12 cellular contexts compared by ENCODE assay signal in genomic region chr21:32310976-32311375, GRCh38. TPM values are rescaled to one million over a fixed set of nuclear protein-coding genes. Genes with fewer than 3 reads are reported as not detected.
DNase-seq lines count a peak whose midpoint lies in the region; ATAC-seq and TF ChIP-seq lines count a peak whose summit lies in the region.
"Not testable (repeated sequence)": the region's sequence is repeated elsewhere in the genome, so short reads cannot be mapped to it uniquely, and the experiment has no call there.
"Had no signal": no experiment of that assay in that cellular context is flagged by ENCODE, and none has a peak within 500 bp of the region (broad histone marks: within the 10 kb centered on the region; RNA-seq: fewer than 3 reads in every experiment).

No MANE protein-coding gene starts in this region.

- CTCF ChIA-PET in activated CD8-positive, alpha-beta memory T cell treated with anti-CD3 and anti-CD28 coated beads, Interleukin-2, amount 10 ng/mL, durations not matched to agents 7 days and 5 days (lab: Charles Lee); activated naive CD4-positive, alpha-beta T cell treated with anti-CD3 and anti-CD28 coated beads for 36 hours (lab: Charles Lee): not testable (repeated sequence)

- H3K9ac ChIP-seq in colonic mucosa (ENCODE audit: low read depth in 2 of 2, low read length in 2 of 2): not testable (repeated sequence)

- TF ChIP-seq CTCF in colonic mucosa (IDR thresholded peaks at IDR 0.05): not testable (repeated sequence)

- intact Hi-C loops in activated CD4-positive, alpha-beta T cell treated with anti-CD3 and anti-CD28 coated beads, Interleukin-2, amount 10 ng/mL, durations not matched to agents 24 days and 14 days (cut with micrococcal nuclease); activated naive CD4-positive, alpha-beta T cell treated with anti-CD3 and anti-CD28 coated beads for 36 hours (cut with micrococcal nuclease); colonic mucosa (cut with DNase I): not testable (repeated sequence)

- H3K4me3 ChIP-seq in colonic mucosa: not testable (repeated sequence)

- H3K4me1 Mint-ChIP-seq in T-helper 1 cell treated with Interleukin-12 subunit alpha and Interleukin-12 subunit beta and Interleukin-4 antibody, amounts not matched to agents 30 μg/mL and 1 μg/mL, for 36 hours (ENCODE audit: low read depth); activated CD4-positive, alpha-beta T cell treated with anti-CD3 and anti-CD28 coated beads, Interleukin-2, amount 10 ng/mL, durations not matched to agents 24 days and 14 days; activated CD8-positive, alpha-beta memory T cell treated with anti-CD3 and anti-CD28 coated beads, Interleukin-2, amount 10 ng/mL, durations not matched to agents 7 days and 5 days; activated naive CD4-positive, alpha-beta T cell treated with anti-CD3 and anti-CD28 coated beads for 36 hours (ENCODE audit: low read depth): not testable (repeated sequence)
- H3K4me1 Mint-ChIP-seq in stimulated activated naive CD8-positive, alpha-beta T cell treated with anti-CD3 and anti-CD28 coated beads, Interleukin-15, Interleukin-2, amounts not matched to agents 100 ng/mL and 50 ng/mL, for 24 hours (ENCODE audit: low read depth): peaks cover 14% of the 10 kb centered on the region

- H3K27ac ChIP-seq in colonic mucosa: not testable (repeated sequence)

- H3K9me3 Mint-ChIP-seq in T-helper 1 cell treated with Interleukin-12 subunit alpha and Interleukin-12 subunit beta and Interleukin-4 antibody, amounts not matched to agents 30 μg/mL and 1 μg/mL, for 36 hours; activated CD4-positive, alpha-beta T cell treated with anti-CD3 and anti-CD28 coated beads, Interleukin-2, amount 10 ng/mL, durations not matched to agents 24 days and 14 days; activated CD8-positive, alpha-beta memory T cell treated with anti-CD3 and anti-CD28 coated beads, Interleukin-2, amount 10 ng/mL, durations not matched to agents 7 days and 5 days (ENCODE audit: low read depth); activated naive CD4-positive, alpha-beta T cell treated with anti-CD3 and anti-CD28 coated beads for 36 hours; stimulated activated naive CD8-positive, alpha-beta T cell treated with anti-CD3 and anti-CD28 coated beads, Interleukin-15, Interleukin-2, amounts not matched to agents 100 ng/mL and 50 ng/mL, for 24 hours: not testable (repeated sequence)

- not testable (repeated sequence) for H3K9me3 ChIP-seq in colonic mucosa

- not testable (repeated sequence) for H3K36me3 Mint-ChIP-seq in T-helper 1 cell treated with Interleukin-12 subunit alpha and Interleukin-12 subunit beta and Interleukin-4 antibody, amounts not matched to agents 30 μg/mL and 1 μg/mL, for 36 hours (ENCODE audit: low read depth)
- peaks cover 34% of the 10 kb centered on the region for H3K36me3 Mint-ChIP-seq in activated CD4-positive, alpha-beta T cell treated with anti-CD3 and anti-CD28 coated beads, Interleukin-2, amount 10 ng/mL, durations not matched to agents 24 days and 14 days (ENCODE audit: low read depth)
- peaks cover 11% of the 10 kb centered on the region for H3K36me3 Mint-ChIP-seq in activated CD8-positive, alpha-beta memory T cell treated with anti-CD3 and anti-CD28 coated beads, Interleukin-2, amount 10 ng/mL, durations not matched to agents 7 days and 5 days
- H3K36me3 Mint-ChIP-seq in activated naive CD4-positive, alpha-beta T cell treated with anti-CD3 and anti-CD28 coated beads for 36 hours (ENCODE audit: low read depth): peaks cover 25% of the 10 kb centered on the region
- peaks cover 63% of the 10 kb centered on the region for H3K36me3 Mint-ChIP-seq in stimulated activated naive CD8-positive, alpha-beta T cell treated with anti-CD3 and anti-CD28 coated beads, Interleukin-15, Interleukin-2, amounts not matched to agents 100 ng/mL and 50 ng/mL, for 24 hours (ENCODE audit: low read depth)

- H3K36me3 ChIP-seq in colonic mucosa: not testable (repeated sequence)

- H3K4me3 Mint-ChIP-seq in T-helper 1 cell treated with Interleukin-12 subunit alpha and Interleukin-12 subunit beta and Interleukin-4 antibody, amounts not matched to agents 30 μg/mL and 1 μg/mL, for 36 hours; activated CD4-positive, alpha-beta T cell treated with anti-CD3 and anti-CD28 coated beads, Interleukin-2, amount 10 ng/mL, durations not matched to agents 24 days and 14 days; activated CD8-positive, alpha-beta memory T cell treated with anti-CD3 and anti-CD28 coated beads, Interleukin-2, amount 10 ng/mL, durations not matched to agents 7 days and 5 days; activated naive CD4-positive, alpha-beta T cell treated with anti-CD3 and anti-CD28 coated beads for 36 hours; stimulated activated naive CD8-positive, alpha-beta T cell treated with anti-CD3 and anti-CD28 coated beads, Interleukin-15, Interleukin-2, amounts not matched to agents 100 ng/mL and 50 ng/mL, for 24 hours: not testable (repeated sequence)

- not testable (repeated sequence) for DNase-seq in activated CD4-positive, alpha-beta T cell treated with anti-CD3 and anti-CD28 coated beads, Interleukin-2, amount 10 ng/mL, durations not matched to agents 24 days and 14 days
- peak; percentile 28 for DNase-seq in activated CD8-positive, alpha-beta memory T cell treated with anti-CD3 and anti-CD28 coated beads, Interleukin-2, amount 10 ng/mL, durations not matched to agents 7 days and 5 days
- peak; percentile 36 for DNase-seq in activated naive CD4-positive, alpha-beta T cell treated with anti-CD3 and anti-CD28 coated beads for 36 hours
- DNase-seq in colonic mucosa: peak; percentile 2
- peak; percentile 15 for DNase-seq in stimulated activated CD4-positive, alpha-beta T cell treated with anti-CD3 and anti-CD28 coated beads, Interleukin-1b, Interleukin-23, amount 100 ng/mL, for 48 hours

- not testable (repeated sequence) for ATAC-seq in activated CD8-positive, alpha-beta memory T cell treated with anti-CD3 and anti-CD28 coated beads, Interleukin-2, amount 10 ng/mL, durations not matched to agents 7 days and 5 days

- H3K27me3 ChIP-seq in colonic mucosa: not testable (repeated sequence)

- not testable (repeated sequence) for H3K4me1 ChIP-seq in colonic mucosa

- H3K27ac Mint-ChIP-seq in T-helper 1 cell treated with Interleukin-12 subunit alpha and Interleukin-12 subunit beta and Interleukin-4 antibody, amounts not matched to agents 30 μg/mL and 1 μg/mL, for 36 hours: peak overlapping the region; percentile 36
- peak overlapping the region; percentile 29 for H3K27ac Mint-ChIP-seq in activated CD4-positive, alpha-beta T cell treated with anti-CD3 and anti-CD28 coated beads, Interleukin-2, amount 10 ng/mL, durations not matched to agents 24 days and 14 days
- not testable (repeated sequence) for H3K27ac Mint-ChIP-seq in activated CD8-positive, alpha-beta memory T cell treated with anti-CD3 and anti-CD28 coated beads, Interleukin-2, amount 10 ng/mL, durations not matched to agents 7 days and 5 days; activated naive CD4-positive, alpha-beta T cell treated with anti-CD3 and anti-CD28 coated beads for 36 hours
- peak overlapping the region; percentile 68 for H3K27ac Mint-ChIP-seq in stimulated activated naive CD8-positive, alpha-beta T cell treated with anti-CD3 and anti-CD28 coated beads, Interleukin-15, Interleukin-2, amounts not matched to agents 100 ng/mL and 50 ng/mL, for 24 hours

- H3K27me3 Mint-ChIP-seq in T-helper 1 cell treated with Interleukin-12 subunit alpha and Interleukin-12 subunit beta and Interleukin-4 antibody, amounts not matched to agents 30 μg/mL and 1 μg/mL, for 36 hours (ENCODE audit: low read depth); activated CD4-positive, alpha-beta T cell treated with anti-CD3 and anti-CD28 coated beads, Interleukin-2, amount 10 ng/mL, durations not matched to agents 24 days and 14 days; activated CD8-positive, alpha-beta memory T cell treated with anti-CD3 and anti-CD28 coated beads, Interleukin-2, amount 10 ng/mL, durations not matched to agents 7 days and 5 days; activated naive CD4-positive, alpha-beta T cell treated with anti-CD3 and anti-CD28 coated beads for 36 hours (ENCODE audit: low read depth); stimulated activated naive CD8-positive, alpha-beta T cell treated with anti-CD3 and anti-CD28 coated beads, Interleukin-15, Interleukin-2, amounts not matched to agents 100 ng/mL and 50 ng/mL, for 24 hours: not testable (repeated sequence)

RNA-seq across cellular contexts. Expression of gene MRAP, which starts 12.3 kb away (rescaled TPM):
- not detected in 2 replicates for total RNA-seq in activated CD4-positive, alpha-beta T cell treated with anti-CD3 and anti-CD28 coated beads, Interleukin-2, amount 10 ng/mL, durations not matched to agents 24 days and 14 days
- total RNA-seq in activated CD8-positive, alpha-beta memory T cell treated with anti-CD3 and anti-CD28 coated beads, Interleukin-2, amount 10 ng/mL, durations not matched to agents 7 days and 5 days: not detected
- total RNA-seq in activated naive CD4-positive, alpha-beta T cell treated with anti-CD3 and anti-CD28 coated beads for 36 hours: not detected
- not detected for total RNA-seq in colonic mucosa
- total RNA-seq: A172; B cell; Calu3; CD8-positive, alpha-beta T cell; H7 had no signal

RNA-seq across cellular contexts. Expression of gene MIS18A, which starts 32.1 kb away (rescaled TPM):
- 27.8 and 31.3 TPM in 2 replicates for total RNA-seq in activated CD4-positive, alpha-beta T cell treated with anti-CD3 and anti-CD28 coated beads, Interleukin-2, amount 10 ng/mL, durations not matched to agents 24 days and 14 days
- 10 to 100 TPM; 29.3 to 30.1 TPM for total RNA-seq in activated CD8-positive, alpha-beta memory T cell treated with anti-CD3 and anti-CD28 coated beads, Interleukin-2, amount 10 ng/mL, durations not matched to agents 7 days and 5 days
- total RNA-seq in activated naive CD4-positive, alpha-beta T cell treated with anti-CD3 and anti-CD28 coated beads for 36 hours: 10 to 100 TPM; 37.4 to 37.8 TPM
- total RNA-seq in colonic mucosa: 10 to 100 TPM; 13.5 to 36.2 TPM
